ENCODE assay signal across 11 cellular contexts in genomic region chr12:101111441-101111840, GRCh38.
"Had no signal": no experiment of that assay in that cellular context is flagged by ENCODE, and none has a peak within 500 bp of the region (broad histone marks: within the 10 kb centered on the region; RNA-seq: fewer than 3 reads in every experiment).

No MANE protein-coding gene starts in this region.

- ATAC-seq: GM23338, HCT116 had no signal

- H3K36me3 ChIP-seq: HAP-1 had no signal

- H3K4me3 ChIP-seq: GM23248, GM23338, HAP-1 had no signal

- H3K9me3 Mint-ChIP-seq: GM23338, H9 had no signal

- H3K4me1 ChIP-seq: HAP-1 had no signal

- H3K4me1 Mint-ChIP-seq: GM23338, H9 had no signal

- H2AFZ ChIP-seq: GM23248, GM23338 had no signal

- H3K4me3 Mint-ChIP-seq: GM23338, H9, HFFc6 had no signal

- H3K9ac ChIP-seq: GM23248 had no signal

- H3K27ac ChIP-seq: GM23248 had no signal

- DNase-seq: GM23248, GOT3, H7, H9, HCEC 1CT, HFFc6 had no signal

- H3K27ac Mint-ChIP-seq: GM23338, H9, HFFc6 had no signal

- H3K9me3 ChIP-seq: HAP-1 had no signal

- FAIRE-seq: H1, H54 had no signal

- H3K4me2 ChIP-seq: GM23338 had no signal
